ENCODE assay signal across 10 cellular contexts in the genomic region with DNA sequence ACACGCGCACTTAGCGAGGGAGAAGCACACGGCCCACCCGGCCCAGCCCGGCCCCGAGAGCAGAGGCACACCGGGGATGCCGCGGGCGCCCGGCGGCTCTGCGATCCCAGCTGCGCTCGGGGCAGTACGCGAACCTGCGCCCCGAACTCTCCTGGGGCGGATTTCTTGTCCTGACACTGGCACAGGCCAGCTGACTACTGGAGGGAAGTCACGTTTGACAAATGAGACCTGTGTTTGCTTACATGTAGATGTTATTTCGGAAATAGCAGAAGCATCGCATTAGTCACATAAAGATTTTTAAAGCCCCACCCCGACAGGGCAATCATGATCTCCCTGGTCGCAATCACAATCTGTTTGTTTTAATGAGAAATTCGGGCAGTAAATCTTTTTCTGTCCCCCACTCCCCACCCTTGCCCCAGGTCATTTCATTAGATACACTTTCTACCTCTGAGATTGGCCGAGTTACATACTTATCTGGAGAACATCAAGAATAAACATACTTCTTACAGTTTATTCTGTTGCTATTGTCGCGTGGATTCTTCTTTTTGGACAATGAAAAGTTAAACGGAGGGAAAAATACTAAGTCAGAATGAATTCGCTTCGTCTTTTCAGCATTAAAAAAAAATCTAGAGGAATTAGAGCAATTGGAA.
DNase-seq lines count a peak whose midpoint lies in the region; ATAC-seq and TF ChIP-seq lines count a peak whose summit lies in the region.
"Had no signal": no experiment of that assay in that cellular context is flagged by ENCODE, and none has a peak within 500 bp of the region (broad histone marks: within the 10 kb centered on the region; RNA-seq: fewer than 3 reads in every experiment).

No MANE protein-coding gene starts in this region.

- WGBS in hepatocyte (ENCODE audit: low lambda C conversion rate, missing lambda C conversion rate): 6% methylated on average over 18 of the region's 33 CpGs

- H3K36me3 ChIP-seq in NT2/D1 (ENCODE audit: insufficient read depth, insufficient read length, low read length): no peaks in the 10 kb centered on the region
- H3K36me3 ChIP-seq in hepatocyte (replicated peaks; ENCODE audit: insufficient read depth, low read depth): no peaks in the 10 kb centered on the region

- peaks cover 19% of the 10 kb centered on the region for H3K36me3 Mint-ChIP-seq in progenitor cell of endocrine pancreas (ENCODE audit: insufficient read depth)
- H3K36me3 Mint-ChIP-seq in activated naive CD4-positive, alpha-beta T cell treated with anti-CD3 and anti-CD28 coated beads, Interleukin-2, amount 50 U/mL, for 72 hours: peaks cover 6 to 8% of the 10 kb centered on the region in 2 donors

- peak overlapping the region; percentile 92 for H3K4me2 ChIP-seq in hepatocyte

- peaks cover 19% of the 10 kb centered on the region for H3K4me1 Mint-ChIP-seq in progenitor cell of endocrine pancreas (ENCODE audit: low read depth)

- no peaks in the 10 kb centered on the region for H3K4me1 ChIP-seq in NT2/D1 (ENCODE audit: insufficient read depth, insufficient read length)
- no peaks in the 10 kb centered on the region for H3K4me1 ChIP-seq in hepatocyte (ENCODE audit: insufficient read depth)
- H3K4me1 ChIP-seq in foreskin keratinocyte: peaks cover 3% of the 10 kb centered on the region

- peaks cover 92% of the 10 kb centered on the region for H3K27me3 ChIP-seq in NT2/D1 (ENCODE audit: insufficient read depth, insufficient read length)
- peaks cover 12% of the 10 kb centered on the region for H3K27me3 ChIP-seq in hepatocyte
- H3K27me3 ChIP-seq in foreskin keratinocyte: peaks cover 54% of the 10 kb centered on the region

- ATAC-seq in activated naive CD4-positive, alpha-beta T cell treated with anti-CD3 and anti-CD28 coated beads, Interleukin-2, amount 50 U/mL, for 72 hours: no peak
- no peak for ATAC-seq in foreskin keratinocyte
- no peak for ATAC-seq in GM19395 (IDR thresholded peaks at IDR 0.05; ENCODE audit: unreplicated experiment)
- ATAC-seq: esophagus mucosa had no signal

- H3K9me3 Mint-ChIP-seq in progenitor cell of endocrine pancreas (ENCODE audit: low read depth): no peaks in the 10 kb centered on the region
- H3K9me3 Mint-ChIP-seq in activated naive CD4-positive, alpha-beta T cell treated with anti-CD3 and anti-CD28 coated beads, Interleukin-2, amount 50 U/mL, for 72 hours: no peaks in the 10 kb centered on the region

- H3K9me3 ChIP-seq in NT2/D1 (ENCODE audit: insufficient read depth, low read length): no peaks in the 10 kb centered on the region
- no peaks in the 10 kb centered on the region for H3K9me3 ChIP-seq in hepatocyte (ENCODE audit: low read depth)

- H3K27ac Mint-ChIP-seq in progenitor cell of endocrine pancreas: no peak overlapping the region
- H3K27ac Mint-ChIP-seq in activated naive CD4-positive, alpha-beta T cell treated with anti-CD3 and anti-CD28 coated beads, Interleukin-2, amount 50 U/mL, for 72 hours: no peak overlapping the region

- no peak overlapping the region for H3K9ac ChIP-seq in NT2/D1 (ENCODE audit: insufficient read length, low read depth)

- no peak overlapping the region for H3K27ac ChIP-seq in hepatocyte
- H3K27ac ChIP-seq in foreskin keratinocyte: no peak overlapping the region

- H3K9me2 ChIP-seq in hepatocyte (replicated peaks; ENCODE audit: insufficient read depth): no peaks in the 10 kb centered on the region

- DNase-seq in G401 (ENCODE audit: low spot score) (peak; percentile 20), NT2/D1 (ENCODE audit: low read depth, low spot score) (no peak), hepatocyte (ENCODE audit: low spot score) (peak; percentile 34), progenitor cell of endocrine pancreas (ENCODE audit: low spot score, unreplicated experiment) (no peak), foreskin keratinocyte (no peak), germinal center (ENCODE audit: low spot score) (no peak)
- DNase-seq in activated naive CD4-positive, alpha-beta T cell treated with anti-CD3 and anti-CD28 coated beads, Interleukin-2, amount 50 U/mL, for 72 hours (ENCODE audit: low spot score in 2 of 2): no peak
- DNase-seq: activated effector memory CD4-positive, alpha-beta T cell treated with Interleukin-2 at 50 U/mL for 16 hours had no signal

- peak overlapping the region; percentile 5 for H2AFZ ChIP-seq in hepatocyte

- no peaks in the 10 kb centered on the region for H4K20me1 ChIP-seq in hepatocyte (ENCODE audit: insufficient read depth, poor library complexity, severe bottlenecking)

- in situ Hi-C loops in G401 (cut with HindIII; ENCODE audit: low sequenced_read_pairs): no loop called here

- TF ChIP-seq CTCF in hepatocyte (IDR thresholded peaks at IDR 0.05; ENCODE audit: poor library complexity): no peak
- no peak for TF ChIP-seq CTCF in progenitor cell of endocrine pancreas (IDR thresholded peaks at IDR 0.05; ENCODE audit: unreplicated experiment)
- TF ChIP-seq CTCF in foreskin keratinocyte (conservative IDR thresholded peaks at IDR 0.05): no peak

- peaks cover 30% of the 10 kb centered on the region for H3K79me2 ChIP-seq in hepatocyte

- H3K4me3 Mint-ChIP-seq in progenitor cell of endocrine pancreas (ENCODE audit: low read depth): peak overlapping the region; percentile 67

- peaks cover 34% of the 10 kb centered on the region for H3K27me3 Mint-ChIP-seq in progenitor cell of endocrine pancreas

- H3K4me3 ChIP-seq in NT2/D1 (ENCODE audit: insufficient read length, low read depth) (peak overlapping the region; percentile 36), hepatocyte (peak overlapping the region; percentile 40)

Comparison
In these comparisons a context has a peak if more than half of its experiments do, and no peak if none do; other contexts are left out.
1. DNase-seq: peak in G401 (single experiment) and hepatocyte (single experiment); none in NT2/D1 (single experiment), progenitor cell of endocrine pancreas (single experiment), activated naive CD4-positive, alpha-beta T cell treated with anti-CD3 and anti-CD28 coated beads, Interleukin-2, amount 50 U/mL, for 72 hours (0 of 2), foreskin keratinocyte (0 of 2) and germinal center (single experiment).